In the genomic region with DNA sequence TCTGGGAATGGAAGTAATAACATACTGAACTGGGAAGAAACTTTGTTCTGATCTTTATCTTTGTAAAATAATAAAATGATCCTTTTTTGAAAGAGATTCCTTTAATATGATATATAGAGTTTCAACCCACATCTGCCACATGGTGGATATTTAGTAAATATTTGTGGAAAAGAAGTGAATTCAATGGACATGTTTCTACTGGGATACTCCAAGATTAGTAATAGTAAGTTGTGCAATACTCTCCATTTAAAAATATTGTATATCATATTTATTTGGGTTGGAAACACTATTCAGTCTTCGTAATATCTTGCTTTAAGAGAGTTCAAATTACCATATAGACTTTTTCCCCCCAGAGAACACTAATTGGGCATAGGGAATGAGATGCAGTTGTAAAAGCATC, we compare ENCODE assay signal across 30 cellular contexts. TPM values are rescaled to one million over a fixed set of nuclear protein-coding genes. Genes with fewer than 3 reads are reported as not detected.
"Had no signal": no experiment of that assay in that cellular context is flagged by ENCODE, and none has a peak within 500 bp of the region (broad histone marks: within the 10 kb centered on the region; RNA-seq: fewer than 3 reads in every experiment).

No MANE protein-coding gene starts in this region.

- H3K4me3 ChIP-seq: cardiac muscle cell, coronary artery, esophagus squamous epithelium, heart left ventricle, pancreas, prostate gland, upper lobe of left lung, vagina had no signal

- ATAC-seq: activated T-cell treated with anti-CD3 and anti-CD28 coated beads, Interleukin-2, amount 50 U/mL, for 4 hours; naive thymus-derived CD8-positive, alpha-beta T cell; pancreas; sciatic nerve; stimulated activated memory B cell treated with anti-CD40 and anti-IgM and Interleukin-4, amounts not matched to agents 10 μg/mL and 1 μg/mL and 100 μg/mL, for 72 hours; stimulated activated naive CD8-positive, alpha-beta T cell treated with anti-CD3 and anti-CD28 coated beads, Interleukin-15, amount 100 ng/mL, for 72 hours had no signal

- H3K27ac ChIP-seq: cardiac muscle cell, coronary artery, esophagus squamous epithelium, heart left ventricle, pancreas, prostate gland, upper lobe of left lung, vagina had no signal

- H3K9me3 ChIP-seq: esophagus squamous epithelium, heart left ventricle, pancreas, prostate gland, upper lobe of left lung, vagina had no signal

- DNase-seq: activated CD4-positive, alpha-beta memory T cell treated with anti-CD3 and anti-CD28 coated beads, Interleukin-2, amount 10 ng/mL, durations not matched to agents 7 days and 5 days; activated CD4-positive, alpha-beta T cell treated with anti-CD3 and anti-CD28 coated beads for 1 hour; activated CD4-positive, alpha-beta T cell treated with anti-CD3 and anti-CD28 coated beads, Interleukin-2, amount 10 ng/mL, durations not matched to agents 7 days and 5 days; activated CD8-positive, alpha-beta memory T cell treated with anti-CD3 and anti-CD28 coated beads, Interleukin-2, amount 50 U/mL, for 48 hours; activated gamma-delta T cell treated with Interleukin-2 at 50 U/mL for 16 hours; activated naive CD4-positive, alpha-beta T cell treated with anti-CD3 and anti-CD28 coated beads, Interleukin-2, amount 50 U/mL, for 16 hours; activated T-cell treated with anti-CD3 and anti-CD28 coated beads, Interleukin-2, amount 50 U/mL, for 4 hours; esophagus squamous epithelium; heart left ventricle; hypothalamus; immature natural killer cell; naive thymus-derived CD8-positive, alpha-beta T cell; nucleus accumbens; pancreas; retina; small intestine; stimulated activated CD4-positive, alpha-beta T cell treated with anti-CD3 and anti-CD28 coated beads, Interleukin-1b, Interleukin-23, amount 100 ng/mL, for 48 hours; stimulated activated CD4-positive, alpha-beta T cell treated with anti-CD3 and anti-CD28 coated beads, Interleukin-4, amount 100 ng/mL, for 4 hours; stimulated activated CD8-positive, alpha-beta memory T cell treated with anti-CD3 and anti-CD28 coated beads, Interleukin-4, amount 100 ng/mL, for 48 hours; stimulated activated naive CD8-positive, alpha-beta T cell treated with anti-CD3 and anti-CD28 coated beads, Interleukin-15, amount 100 ng/mL, for 72 hours; substantia nigra; upper lobe of left lung had no signal

- H3K4me1 ChIP-seq: heart left ventricle, pancreas, prostate gland, upper lobe of left lung had no signal

- FAIRE-seq: endothelial cell of umbilical vein, pancreas, small intestine had no signal

- H3K27me3 ChIP-seq: cardiac muscle cell, esophagus squamous epithelium, heart left ventricle, pancreas, upper lobe of left lung, vagina had no signal

- H3K36me3 ChIP-seq: cardiac muscle cell, esophagus squamous epithelium, heart left ventricle, pancreas, prostate gland, upper lobe of left lung, vagina had no signal

RNA-seq across cellular contexts. Expression of gene ARSJ, which starts 17.8 kb away (rescaled TPM):
- total RNA-seq: activated CD4-positive, alpha-beta memory T cell treated with anti-CD3 and anti-CD28 coated beads, Interleukin-2, amount 10 ng/mL, durations not matched to agents 7 days and 5 days; activated CD4-positive, alpha-beta T cell treated with anti-CD3 and anti-CD28 coated beads, Interleukin-2, amount 10 ng/mL, durations not matched to agents 7 days and 5 days; T-helper 2 cell treated with Interferon-gamma antibody and Interleukin-4, amounts not matched to agents 100 ng/mL and 5 ng/mL, for 36 hours had no signal
- polyA plus RNA-seq: cardiac muscle cell; naive thymus-derived CD8-positive, alpha-beta T cell had no signal
